ENCODE assay signal across 1 cellular context in genomic region chr17:37430051-37430591, GRCh38.
TF ChIP-seq lines count a peak whose summit lies in the region.

No MANE protein-coding gene starts in this region.

TF ChIP-seq in A549, 52 proteins besides CTCF, POLR2A, EP300 and RAD21 (continued from another document):
- TF ChIP-seq ELK1 (IDR thresholded peaks at IDR 0.05; ENCODE audit: low read depth, low read length) (no peak), BHLHE40 (IDR thresholded peaks at IDR 0.05; ENCODE audit: low read depth, low read length) (no peak)
